1 cellular context compared by ENCODE assay signal in genomic region chr10:26697922-26698608, GRCh38.
A peak's percentile ranks its signal among the peaks of the same experiment; 100 is the strongest.
TF ChIP-seq lines count a peak whose summit lies in the region.

No MANE protein-coding gene starts in this region.

TF ChIP-seq in HepG2, 621 proteins besides CTCF, POLR2A, EP300 and RAD21 (continued from another document and continues in another):
- TF ChIP-seq, protein P1, sequence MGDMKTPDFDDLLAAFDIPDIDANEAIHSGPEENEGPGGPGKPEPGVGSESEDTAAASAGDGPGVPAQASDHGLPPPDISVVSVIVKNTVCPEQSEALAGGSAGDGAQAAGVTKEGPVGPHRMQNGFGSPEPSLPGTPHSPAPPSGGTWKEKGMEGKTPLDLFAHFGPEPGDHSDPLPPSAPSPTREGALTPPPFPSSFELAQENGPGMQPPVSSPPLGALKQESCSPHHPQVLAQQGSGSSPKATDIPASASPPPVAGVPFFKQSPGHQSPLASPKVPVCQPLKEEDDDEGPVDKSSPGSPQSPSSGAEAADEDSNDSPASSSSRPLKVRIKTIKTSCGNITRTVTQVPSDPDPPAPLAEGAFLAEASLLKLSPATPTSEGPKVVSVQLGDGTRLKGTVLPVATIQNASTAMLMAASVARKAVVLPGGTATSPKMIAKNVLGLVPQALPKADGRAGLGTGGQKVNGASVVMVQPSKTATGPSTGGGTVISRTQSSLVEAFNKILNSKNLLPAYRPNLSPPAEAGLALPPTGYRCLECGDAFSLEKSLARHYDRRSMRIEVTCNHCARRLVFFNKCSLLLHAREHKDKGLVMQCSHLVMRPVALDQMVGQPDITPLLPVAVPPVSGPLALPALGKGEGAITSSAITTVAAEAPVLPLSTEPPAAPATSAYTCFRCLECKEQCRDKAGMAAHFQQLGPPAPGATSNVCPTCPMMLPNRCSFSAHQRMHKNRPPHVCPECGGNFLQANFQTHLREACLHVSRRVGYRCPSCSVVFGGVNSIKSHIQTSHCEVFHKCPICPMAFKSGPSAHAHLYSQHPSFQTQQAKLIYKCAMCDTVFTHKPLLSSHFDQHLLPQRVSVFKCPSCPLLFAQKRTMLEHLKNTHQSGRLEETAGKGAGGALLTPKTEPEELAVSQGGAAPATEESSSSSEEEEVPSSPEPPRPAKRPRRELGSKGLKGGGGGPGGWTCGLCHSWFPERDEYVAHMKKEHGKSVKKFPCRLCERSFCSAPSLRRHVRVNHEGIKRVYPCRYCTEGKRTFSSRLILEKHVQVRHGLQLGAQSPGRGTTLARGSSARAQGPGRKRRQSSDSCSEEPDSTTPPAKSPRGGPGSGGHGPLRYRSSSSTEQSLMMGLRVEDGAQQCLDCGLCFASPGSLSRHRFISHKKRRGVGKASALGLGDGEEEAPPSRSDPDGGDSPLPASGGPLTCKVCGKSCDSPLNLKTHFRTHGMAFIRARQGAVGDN (CRISPR knock-in tag; IDR thresholded peaks at IDR 0.05), result peak; percentile 84; the same call in 1 of the 2 replicates
- TF ChIP-seq, protein P2, sequence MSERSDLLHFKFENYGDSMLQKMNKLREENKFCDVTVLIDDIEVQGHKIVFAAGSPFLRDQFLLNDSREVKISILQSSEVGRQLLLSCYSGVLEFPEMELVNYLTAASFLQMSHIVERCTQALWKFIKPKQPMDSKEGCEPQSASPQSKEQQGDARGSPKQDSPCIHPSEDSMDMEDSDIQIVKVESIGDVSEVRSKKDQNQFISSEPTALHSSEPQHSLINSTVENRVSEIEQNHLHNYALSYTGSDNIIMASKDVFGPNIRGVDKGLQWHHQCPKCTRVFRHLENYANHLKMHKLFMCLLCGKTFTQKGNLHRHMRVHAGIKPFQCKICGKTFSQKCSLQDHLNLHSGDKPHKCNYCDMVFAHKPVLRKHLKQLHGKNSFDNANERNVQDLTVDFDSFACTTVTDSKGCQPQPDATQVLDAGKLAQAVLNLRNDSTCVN (CRISPR knock-in tag; IDR thresholded peaks at IDR 0.05; ENCODE audit: borderline replicate concordance), result no peak
- TF ChIP-seq PAWR (CRISPR knock-in tag; IDR thresholded peaks at IDR 0.05; ENCODE audit: borderline replicate concordance) (no peak), SOX13 (IDR thresholded peaks at IDR 0.05) (no peak), SOX13 (CRISPR knock-in tag; conservative IDR thresholded peaks at IDR 0.05 in 1 of 2, IDR thresholded peaks at IDR 0.05 in 1 of 2) (no peak), FOXJ3 (CRISPR knock-in tag; IDR thresholded peaks at IDR 0.05; ENCODE audit: borderline replicate concordance) (no peak), MTF1 (CRISPR knock-in tag; IDR thresholded peaks at IDR 0.05) (0 out of 2 replicates have a peak, but pooled peaks have one; percentile 34), MLX (CRISPR knock-in tag; IDR thresholded peaks at IDR 0.05) (no peak), ADNP (CRISPR knock-in tag; IDR thresholded peaks at IDR 0.05) (no peak), ZNF883 (CRISPR knock-in tag; IDR thresholded peaks at IDR 0.05; ENCODE audit: not compliant biosample characterization) (peak; percentile 7), ZNF614 (CRISPR knock-in tag; IDR thresholded peaks at IDR 0.05; ENCODE audit: borderline replicate concordance) (0 out of 2 replicates have a peak, but pooled peaks have one; percentile 4), TP53 (CRISPR knock-in tag; conservative IDR thresholded peaks at IDR 0.05) (no peak), ZMYM4 (CRISPR knock-in tag; IDR thresholded peaks at IDR 0.05) (0 out of 2 replicates have a peak, but pooled peaks have one; percentile 23), ZNF737 (CRISPR knock-in tag; IDR thresholded peaks at IDR 0.05; ENCODE audit: borderline replicate concordance) (no peak), ZZZ3 (CRISPR knock-in tag; IDR thresholded peaks at IDR 0.05; ENCODE audit: borderline replicate concordance) (no peak), ZNF34 (CRISPR knock-in tag; IDR thresholded peaks at IDR 0.05; ENCODE audit: borderline replicate concordance) (no peak), ZNF317 (CRISPR knock-in tag; IDR thresholded peaks at IDR 0.05) (no peak), IRX3 (CRISPR knock-in tag; IDR thresholded peaks at IDR 0.05; ENCODE audit: borderline replicate concordance, low read depth) (no peak), ATF5 (CRISPR knock-in tag; IDR thresholded peaks at IDR 0.05; ENCODE audit: low read depth) (no peak), NONO (IDR thresholded peaks at IDR 0.05) (no peak), NONO (CRISPR knock-in tag; conservative IDR thresholded peaks at IDR 0.05) (no peak), ZNF644 (CRISPR knock-in tag; IDR thresholded peaks at IDR 0.05; ENCODE audit: low read depth) (no peak), RBM39 (IDR thresholded peaks at IDR 0.05; ENCODE audit: low read depth, low read length, poor library complexity, severe bottlenecking) (peak; percentile 4), SAP130 (CRISPR knock-in tag; IDR thresholded peaks at IDR 0.05; ENCODE audit: low read depth) (no peak), NPAS2 (CRISPR knock-in tag; IDR thresholded peaks at IDR 0.05; ENCODE audit: borderline replicate concordance) (no peak), PHF5A (CRISPR knock-in tag; IDR thresholded peaks at IDR 0.05; ENCODE audit: low read depth, unreplicated experiment) (no peak), ZNF496 (CRISPR knock-in tag; IDR thresholded peaks at IDR 0.05; ENCODE audit: insufficient replicate concordance) (no peak), NAIF1 (CRISPR knock-in tag; IDR thresholded peaks at IDR 0.05; ENCODE audit: borderline replicate concordance) (no peak), MATR3 (CRISPR knock-in tag; IDR thresholded peaks at IDR 0.05) (no peak), ASH2L (IDR thresholded peaks at IDR 0.05; ENCODE audit: insufficient read length, low read depth, low read length) (peak; percentile 11), HDAC1 (CRISPR knock-in tag; IDR thresholded peaks at IDR 0.05) (0 out of 2 replicates have a peak, but pooled peaks have one; percentile 69), ARNT2 (CRISPR knock-in tag; IDR thresholded peaks at IDR 0.05; ENCODE audit: low read depth) (peak; percentile 34; the same call in 1 of the 2 replicates), ZNF790 (CRISPR knock-in tag; IDR thresholded peaks at IDR 0.05; ENCODE audit: borderline replicate concordance) (no peak; the same call in 1 of the 2 replicates), CCDC6 (CRISPR knock-in tag; IDR thresholded peaks at IDR 0.05) (0 out of 2 replicates have a peak, but pooled peaks have one; percentile 2), PPARG (CRISPR knock-in tag; conservative IDR thresholded peaks at IDR 0.05) (no peak), ZSCAN12 (CRISPR knock-in tag; IDR thresholded peaks at IDR 0.05) (no peak), EEA1 (CRISPR knock-in tag; IDR thresholded peaks at IDR 0.05; ENCODE audit: borderline replicate concordance) (no peak), KDM5B (CRISPR knock-in tag; IDR thresholded peaks at IDR 0.05; ENCODE audit: borderline replicate concordance) (0 out of 2 replicates have a peak, but pooled peaks have one; percentile 5), ZBTB3 (CRISPR knock-in tag; IDR thresholded peaks at IDR 0.05; ENCODE audit: borderline replicate concordance, low read depth) (no peak), SP5 (CRISPR knock-in tag; IDR thresholded peaks at IDR 0.05; ENCODE audit: borderline replicate concordance, low read depth) (peak; percentile 3; the same call in 1 of the 2 replicates), HMGA1 (CRISPR knock-in tag; conservative IDR thresholded peaks at IDR 0.05) (no peak), AGO2 (optimal IDR thresholded peaks at IDR 0.05; ENCODE audit: low read depth, low read length) (no peak), TBL1XR1 (IDR thresholded peaks at IDR 0.05; ENCODE audit: borderline replicate concordance, low read length, partially characterized antibody) (no peak), ZNF484 (CRISPR knock-in tag; IDR thresholded peaks at IDR 0.05; ENCODE audit: borderline replicate concordance, low read depth) (no peak), PHF20 (CRISPR knock-in tag; IDR thresholded peaks at IDR 0.05) (no peak), ZBTB8A (CRISPR knock-in tag; IDR thresholded peaks at IDR 0.05; ENCODE audit: borderline replicate concordance, low read depth) (no peak)
- TF ChIP-seq, protein P3, sequence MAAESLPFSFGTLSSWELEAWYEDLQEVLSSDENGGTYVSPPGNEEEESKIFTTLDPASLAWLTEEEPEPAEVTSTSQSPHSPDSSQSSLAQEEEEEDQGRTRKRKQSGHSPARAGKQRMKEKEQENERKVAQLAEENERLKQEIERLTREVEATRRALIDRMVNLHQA (CRISPR knock-in tag; IDR thresholded peaks at IDR 0.05), result no peak
- TF ChIP-seq, protein P4, sequence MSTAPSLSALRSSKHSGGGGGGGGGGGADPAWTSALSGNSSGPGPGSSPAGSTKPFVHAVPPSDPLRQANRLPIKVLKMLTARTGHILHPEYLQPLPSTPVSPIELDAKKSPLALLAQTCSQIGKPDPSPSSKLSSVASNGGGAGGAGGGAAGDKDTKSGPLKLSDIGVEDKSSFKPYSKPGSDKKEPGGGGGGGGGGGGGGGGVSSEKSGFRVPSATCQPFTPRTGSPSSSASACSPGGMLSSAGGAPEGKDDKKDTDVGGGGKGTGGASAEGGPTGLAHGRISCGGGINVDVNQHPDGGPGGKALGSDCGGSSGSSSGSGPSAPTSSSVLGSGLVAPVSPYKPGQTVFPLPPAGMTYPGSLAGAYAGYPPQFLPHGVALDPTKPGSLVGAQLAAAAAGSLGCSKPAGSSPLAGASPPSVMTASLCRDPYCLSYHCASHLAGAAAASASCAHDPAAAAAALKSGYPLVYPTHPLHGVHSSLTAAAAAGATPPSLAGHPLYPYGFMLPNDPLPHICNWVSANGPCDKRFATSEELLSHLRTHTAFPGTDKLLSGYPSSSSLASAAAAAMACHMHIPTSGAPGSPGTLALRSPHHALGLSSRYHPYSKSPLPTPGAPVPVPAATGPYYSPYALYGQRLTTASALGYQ (CRISPR knock-in tag; IDR thresholded peaks at IDR 0.05), result no peak
- TF ChIP-seq, protein P5, sequence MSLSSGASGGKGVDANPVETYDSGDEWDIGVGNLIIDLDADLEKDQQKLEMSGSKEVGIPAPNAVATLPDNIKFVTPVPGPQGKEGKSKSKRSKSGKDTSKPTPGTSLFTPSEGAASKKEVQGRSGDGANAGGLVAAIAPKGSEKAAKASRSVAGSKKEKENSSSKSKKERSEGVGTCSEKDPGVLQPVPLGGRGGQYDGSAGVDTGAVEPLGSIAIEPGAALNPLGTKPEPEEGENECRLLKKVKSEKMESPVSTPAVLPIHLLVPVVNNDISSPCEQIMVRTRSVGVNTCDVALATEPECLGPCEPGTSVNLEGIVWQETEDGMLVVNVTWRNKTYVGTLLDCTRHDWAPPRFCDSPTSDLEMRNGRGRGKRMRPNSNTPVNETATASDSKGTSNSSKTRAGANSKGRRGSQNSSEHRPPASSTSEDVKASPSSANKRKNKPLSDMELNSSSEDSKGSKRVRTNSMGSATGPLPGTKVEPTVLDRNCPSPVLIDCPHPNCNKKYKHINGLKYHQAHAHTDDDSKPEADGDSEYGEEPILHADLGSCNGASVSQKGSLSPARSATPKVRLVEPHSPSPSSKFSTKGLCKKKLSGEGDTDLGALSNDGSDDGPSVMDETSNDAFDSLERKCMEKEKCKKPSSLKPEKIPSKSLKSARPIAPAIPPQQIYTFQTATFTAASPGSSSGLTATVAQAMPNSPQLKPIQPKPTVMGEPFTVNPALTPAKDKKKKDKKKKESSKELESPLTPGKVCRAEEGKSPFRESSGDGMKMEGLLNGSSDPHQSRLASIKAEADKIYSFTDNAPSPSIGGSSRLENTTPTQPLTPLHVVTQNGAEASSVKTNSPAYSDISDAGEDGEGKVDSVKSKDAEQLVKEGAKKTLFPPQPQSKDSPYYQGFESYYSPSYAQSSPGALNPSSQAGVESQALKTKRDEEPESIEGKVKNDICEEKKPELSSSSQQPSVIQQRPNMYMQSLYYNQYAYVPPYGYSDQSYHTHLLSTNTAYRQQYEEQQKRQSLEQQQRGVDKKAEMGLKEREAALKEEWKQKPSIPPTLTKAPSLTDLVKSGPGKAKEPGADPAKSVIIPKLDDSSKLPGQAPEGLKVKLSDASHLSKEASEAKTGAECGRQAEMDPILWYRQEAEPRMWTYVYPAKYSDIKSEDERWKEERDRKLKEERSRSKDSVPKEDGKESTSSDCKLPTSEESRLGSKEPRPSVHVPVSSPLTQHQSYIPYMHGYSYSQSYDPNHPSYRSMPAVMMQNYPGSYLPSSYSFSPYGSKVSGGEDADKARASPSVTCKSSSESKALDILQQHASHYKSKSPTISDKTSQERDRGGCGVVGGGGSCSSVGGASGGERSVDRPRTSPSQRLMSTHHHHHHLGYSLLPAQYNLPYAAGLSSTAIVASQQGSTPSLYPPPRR (CRISPR knock-in tag; IDR thresholded peaks at IDR 0.05; ENCODE audit: borderline replicate concordance), result no peak
- TF ChIP-seq, protein P6, sequence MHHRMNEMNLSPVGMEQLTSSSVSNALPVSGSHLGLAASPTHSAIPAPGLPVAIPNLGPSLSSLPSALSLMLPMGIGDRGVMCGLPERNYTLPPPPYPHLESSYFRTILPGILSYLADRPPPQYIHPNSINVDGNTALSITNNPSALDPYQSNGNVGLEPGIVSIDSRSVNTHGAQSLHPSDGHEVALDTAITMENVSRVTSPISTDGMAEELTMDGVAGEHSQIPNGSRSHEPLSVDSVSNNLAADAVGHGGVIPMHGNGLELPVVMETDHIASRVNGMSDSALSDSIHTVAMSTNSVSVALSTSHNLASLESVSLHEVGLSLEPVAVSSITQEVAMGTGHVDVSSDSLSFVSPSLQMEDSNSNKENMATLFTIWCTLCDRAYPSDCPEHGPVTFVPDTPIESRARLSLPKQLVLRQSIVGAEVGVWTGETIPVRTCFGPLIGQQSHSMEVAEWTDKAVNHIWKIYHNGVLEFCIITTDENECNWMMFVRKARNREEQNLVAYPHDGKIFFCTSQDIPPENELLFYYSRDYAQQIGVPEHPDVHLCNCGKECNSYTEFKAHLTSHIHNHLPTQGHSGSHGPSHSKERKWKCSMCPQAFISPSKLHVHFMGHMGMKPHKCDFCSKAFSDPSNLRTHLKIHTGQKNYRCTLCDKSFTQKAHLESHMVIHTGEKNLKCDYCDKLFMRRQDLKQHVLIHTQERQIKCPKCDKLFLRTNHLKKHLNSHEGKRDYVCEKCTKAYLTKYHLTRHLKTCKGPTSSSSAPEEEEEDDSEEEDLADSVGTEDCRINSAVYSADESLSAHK (CRISPR knock-in tag; IDR thresholded peaks at IDR 0.05; ENCODE audit: borderline replicate concordance), result no peak
- TF ChIP-seq, protein P7, sequence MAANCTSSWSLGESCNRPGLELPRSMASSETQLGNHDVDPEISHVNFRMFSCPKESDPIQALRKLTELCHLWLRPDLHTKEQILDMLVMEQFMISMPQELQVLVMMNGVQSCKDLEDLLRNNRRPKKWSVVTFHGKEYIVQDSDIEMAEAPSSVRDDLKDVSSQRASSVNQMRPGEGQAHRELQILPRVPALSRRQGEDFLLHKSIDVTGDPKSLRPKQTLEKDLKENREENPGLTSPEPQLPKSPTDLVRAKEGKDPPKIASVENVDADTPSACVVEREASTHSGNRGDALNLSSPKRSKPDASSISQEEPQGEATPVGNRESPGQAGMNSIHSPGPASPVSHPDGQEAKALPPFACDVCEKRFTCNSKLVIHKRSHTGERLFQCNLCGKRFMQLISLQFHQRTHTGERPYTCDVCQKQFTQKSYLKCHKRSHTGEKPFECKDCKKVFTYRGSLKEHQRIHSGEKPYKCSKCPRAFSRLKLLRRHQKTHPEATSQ (CRISPR knock-in tag; IDR thresholded peaks at IDR 0.05; ENCODE audit: borderline replicate concordance), result no peak
